Comparison of ENCODE assay signal across 8 cellular contexts in the genomic region with DNA sequence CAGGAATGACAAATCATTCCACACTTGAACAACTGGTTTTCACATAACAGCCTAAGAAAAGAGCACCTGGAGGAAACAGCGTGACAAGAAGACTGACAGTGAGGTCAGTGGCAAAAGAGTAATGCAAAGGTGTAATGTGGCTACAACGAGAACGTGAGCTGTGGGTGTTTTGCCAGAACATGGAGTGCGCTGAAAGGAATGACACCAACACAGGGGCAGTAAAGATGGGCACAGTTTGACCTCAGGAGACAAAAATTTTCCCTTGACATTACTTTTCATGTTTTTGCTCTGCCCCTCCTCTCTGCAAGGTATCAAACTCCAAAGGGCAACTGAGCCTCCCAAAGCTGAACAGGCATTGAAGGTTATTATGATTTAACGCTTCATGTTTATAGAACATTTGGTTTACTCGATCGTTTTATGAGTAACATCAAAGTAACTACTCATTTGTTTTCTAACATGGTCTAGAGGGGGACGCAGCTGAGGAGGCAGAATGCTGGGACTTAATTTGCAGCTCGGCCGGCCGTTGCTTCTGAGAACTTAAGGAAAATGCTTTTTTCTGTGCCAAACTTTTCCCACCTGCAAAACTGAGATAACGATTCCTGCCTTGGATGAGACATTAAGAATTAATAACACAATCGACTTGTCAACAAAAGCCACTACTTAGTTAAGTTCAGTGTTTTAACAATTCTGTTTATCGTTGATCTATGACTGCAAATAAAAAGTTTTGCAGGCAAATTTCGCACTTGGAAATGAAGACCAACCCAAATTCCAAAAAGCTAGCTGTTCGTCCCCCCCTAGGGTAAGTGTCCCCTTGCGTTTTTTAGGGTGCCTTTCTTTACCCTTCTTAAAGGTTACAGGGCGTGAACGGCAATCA. TPM values are rescaled to one million over a fixed set of nuclear protein-coding genes. Genes with fewer than 3 reads are reported as not detected.
A peak's percentile ranks its signal among the peaks of the same experiment; 100 is the strongest.
DNase-seq lines count a peak whose midpoint lies in the region; ATAC-seq, FAIRE-seq and TF ChIP-seq lines count a peak whose summit lies in the region.

No MANE protein-coding gene starts in this region.

- peak overlapping the region; percentile 74 for H3K4me3 ChIP-seq in SJCRH30
- H3K4me3 ChIP-seq in esophagus muscularis mucosa: peak overlapping the region; percentile 64 to 82 (median 69)
- peak overlapping the region; percentile 45 to 62 (median 60) for H3K4me3 ChIP-seq in pancreas

- FAIRE-seq in pancreas (lab: Jason Lieb, UNC): no peak

- TF ChIP-seq EP300 in esophagus muscularis mucosa (IDR thresholded peaks at IDR 0.05): no peak

- intact Hi-C loops in esophagus muscularis mucosa (cut with DNase I) (no loop called here), pancreas (cut with DNase I) (no loop called here), posterior vena cava (cut with DNase I) (no loop called here)

- no peak for TF ChIP-seq POLR2A in esophagus muscularis mucosa (IDR thresholded peaks at IDR 0.05; ENCODE audit: low read depth)

- no peak for TF ChIP-seq CTCF in esophagus muscularis mucosa (IDR thresholded peaks at IDR 0.05)
- TF ChIP-seq CTCF in pancreas (IDR thresholded peaks at IDR 0.05): no peak

- H3K27me3 ChIP-seq in SJCRH30 (no peaks in the 10 kb centered on the region), esophagus muscularis mucosa (no peaks in the 10 kb centered on the region), pancreas (no peaks in the 10 kb centered on the region)

- H3K36me3 ChIP-seq in SJCRH30 (peaks cover 7% of the 10 kb centered on the region), esophagus muscularis mucosa (peaks cover 0 to 27% (median 24%) of the 10 kb centered on the region in 4 donors), pancreas (peaks cover 0 to 17% (median 0%) of the 10 kb centered on the region in 3 donors)

- H3K27ac ChIP-seq in SJCRH30 (peak overlapping the region; percentile 88), esophagus muscularis mucosa (replicated peaks in 1 of 4) (peak overlapping the region; percentile 91 to 97 (median 94)), pancreas (peak overlapping the region; percentile 66 to 93 (median 86))

- H3K4me1 ChIP-seq in SJCRH30: peaks cover 4% of the 10 kb centered on the region
- peaks cover 13 to 23% (median 19%) of the 10 kb centered on the region in 4 donors for H3K4me1 ChIP-seq in esophagus muscularis mucosa
- peaks cover 0 to 10% (median 3%) of the 10 kb centered on the region in 3 donors for H3K4me1 ChIP-seq in pancreas

- H3K9me3 ChIP-seq in SJCRH30 (replicated peaks) (no peaks in the 10 kb centered on the region), esophagus muscularis mucosa (no peaks in the 10 kb centered on the region), pancreas (no peaks in the 10 kb centered on the region)

- WGBS in esophagus muscularis mucosa: 20% methylated on average over 19 of the region's 19 CpGs
- 11 to 12% methylated on average over 19 of the region's 19 CpGs for WGBS in pancreas, 2 donors

- no peak for ATAC-seq in pancreas

- DNase-seq in EL (peak; percentile 29), SJCRH30 (no peak), esophagus muscularis mucosa (ENCODE audit: extremely low spot score) (no peak), pancreas (no peak), posterior vena cava (ENCODE audit: low spot score) (no peak), AG08396 (ENCODE audit: low spot score) (no peak), GM03348 (ENCODE audit: low spot score) (no peak), GOT3 (lab: John Stamatoyannopoulos, UW) (no peak)

RNA-seq across cellular contexts. Expression of gene HAUS4, which starts 1.0 kb away (rescaled TPM):
- 42.9 and 44.5 TPM in 2 replicates for total RNA-seq in SJCRH30 (2014; rRNA removed; shearing (Covaris generic))
- total RNA-seq in esophagus muscularis mucosa (10 to 100 TPM; 31.7 to 46.8 (median 39.1) TPM), pancreas (10 to 100 TPM; 18.4 to 31.8 (median 23.4) TPM), posterior vena cava (10 to 100 TPM; 18.0 to 29.2 TPM)
- 10 to 100 TPM; 13.6 to 17.0 TPM for polyA plus RNA-seq in pancreas

RNA-seq across cellular contexts. Expression of gene AJUBA, which starts 26.4 kb away (rescaled TPM):
- total RNA-seq in SJCRH30 (2014; rRNA removed; shearing (Covaris generic)): 41.1 and 47.3 TPM in 2 replicates
- 10 to 100 TPM in 3 of 4 donors, 1 to 10 TPM in 1; 7.0 to 32.5 (median 17.9) TPM for total RNA-seq in esophagus muscularis mucosa
- 10 to 100 TPM in 2 of 6 donors, 1 to 10 TPM in 4; 5.4 to 17.8 (median 9.1) TPM for total RNA-seq in pancreas
- 1 to 10 TPM; 6.3 to 9.5 TPM for polyA plus RNA-seq in pancreas
- total RNA-seq in posterior vena cava: 1 to 10 TPM; 5.1 to 6.4 TPM

RNA-seq across cellular contexts. Expression of gene PRMT5, which starts 26.8 kb away (rescaled TPM):
- total RNA-seq in SJCRH30 (2014; rRNA removed; shearing (Covaris generic)): 104 and 113 TPM in 2 replicates
- 10 to 100 TPM; 35.5 to 51.0 (median 44.8) TPM for total RNA-seq in esophagus muscularis mucosa
- 10 to 100 TPM; 16.3 to 31.8 (median 29.2) TPM for total RNA-seq in pancreas
- 10 to 100 TPM; 15.6 to 27.5 TPM for polyA plus RNA-seq in pancreas
- 10 to 100 TPM; 44.9 to 45.9 TPM for total RNA-seq in posterior vena cava

RNA-seq across cellular contexts. Expression of gene RBM23, which starts 37.0 kb away (rescaled TPM):
- 83.8 and 92.9 TPM in 2 replicates for total RNA-seq in SJCRH30 (2014; rRNA removed; shearing (Covaris generic))
- total RNA-seq in esophagus muscularis mucosa (100 to 1,000 TPM in 2 of 4 donors, 10 to 100 TPM in 2; 52.7 to 229 (median 102) TPM), pancreas (10 to 100 TPM; 20.9 to 39.4 (median 30.6) TPM), posterior vena cava (10 to 100 TPM; 53.8 to 62.2 TPM)
- 10 to 100 TPM; 30.4 to 58.6 TPM for polyA plus RNA-seq in pancreas

RNA-seq across cellular contexts. Expression of gene C14orf93, which starts 54.0 kb away (rescaled TPM):
- 11.9 and 13.5 TPM in 2 replicates for total RNA-seq in SJCRH30 (2014; rRNA removed; shearing (Covaris generic))
- 10 to 100 TPM in 2 of 4 donors, 1 to 10 TPM in 2; 4.6 to 11.2 (median 9.9) TPM for total RNA-seq in esophagus muscularis mucosa
- 1 to 10 TPM; 4.3 to 7.5 (median 5.4) TPM for total RNA-seq in pancreas
- polyA plus RNA-seq in pancreas: 10 to 100 TPM in 1 of 2 donors, 1 to 10 TPM in 1; 8.3 to 11.3 TPM
- total RNA-seq in posterior vena cava: 1 to 10 TPM; 3.8 to 5.7 TPM
